In genomic region chr2:25437881-25438662, GRCh38 we compare ENCODE assay signal across 21 cellular contexts.
"Had no signal": no experiment of that assay in that cellular context is flagged by ENCODE, and none has a peak within 500 bp of the region (broad histone marks: within the 10 kb centered on the region; RNA-seq: fewer than 3 reads in every experiment).

No MANE protein-coding gene starts in this region.

- H3K4me1 ChIP-seq: heart left ventricle, right lobe of liver, upper lobe of left lung had no signal

- FAIRE-seq: islet of Langerhans had no signal

- H3K27ac ChIP-seq: body of pancreas, cardiac muscle cell, gastroesophageal sphincter, heart left ventricle, right lobe of liver, skin epidermis, thoracic aorta, upper lobe of left lung, VCaP had no signal

- H3K27me3 ChIP-seq: body of pancreas, cardiac muscle cell, gastroesophageal sphincter, heart left ventricle, right lobe of liver, upper lobe of left lung had no signal

- H3K4me3 ChIP-seq: body of pancreas, cardiac muscle cell, gastroesophageal sphincter, heart left ventricle, right lobe of liver, skin epidermis, thoracic aorta, upper lobe of left lung had no signal

- H3K4me1 Mint-ChIP-seq: endodermal cell, neural crest cell had no signal

- H3K27me3 Mint-ChIP-seq: activated CD4-positive, alpha-beta memory T cell treated with anti-CD3 and anti-CD28 coated beads for 36 hours; activated naive CD4-positive, alpha-beta T cell treated with anti-CD3 and anti-CD28 coated beads, Interleukin-2, amount 10 ng/mL, durations not matched to agents 7 days and 5 days had no signal

- H3K9me3 ChIP-seq: body of pancreas, gastroesophageal sphincter, right lobe of liver, thoracic aorta, upper lobe of left lung had no signal

- H3K36me3 ChIP-seq: cardiac muscle cell, gastroesophageal sphincter, right lobe of liver, upper lobe of left lung had no signal

- H3K4me3 Mint-ChIP-seq: activated CD4-positive, alpha-beta memory T cell treated with anti-CD3 and anti-CD28 coated beads for 36 hours; activated naive CD4-positive, alpha-beta T cell treated with anti-CD3 and anti-CD28 coated beads, Interleukin-2, amount 10 ng/mL, durations not matched to agents 7 days and 5 days; endodermal cell; neural crest cell; T-helper 2 cell treated with Interferon-gamma antibody and Interleukin-4, amounts not matched to agents 5 μg/mL and 100 μg/mL, for 36 hours had no signal

- ATAC-seq: body of pancreas, gastroesophageal sphincter, heart left ventricle, left cardiac atrium, right lobe of liver had no signal

- H3K9me3 Mint-ChIP-seq: activated CD4-positive, alpha-beta memory T cell treated with anti-CD3 and anti-CD28 coated beads for 36 hours; activated naive CD4-positive, alpha-beta T cell treated with anti-CD3 and anti-CD28 coated beads, Interleukin-2, amount 10 ng/mL, durations not matched to agents 7 days and 5 days had no signal

- H3K27ac Mint-ChIP-seq: activated CD4-positive, alpha-beta memory T cell treated with anti-CD3 and anti-CD28 coated beads for 36 hours; activated naive CD4-positive, alpha-beta T cell treated with anti-CD3 and anti-CD28 coated beads, Interleukin-2, amount 10 ng/mL, durations not matched to agents 7 days and 5 days; endodermal cell; T-helper 2 cell treated with Interferon-gamma antibody and Interleukin-4, amounts not matched to agents 5 μg/mL and 100 μg/mL, for 36 hours had no signal

- DNase-seq: activated CD4-positive, alpha-beta memory T cell treated with anti-CD3 and anti-CD28 coated beads for 36 hours; activated effector memory CD4-positive, alpha-beta T cell treated with anti-CD3 and anti-CD28 coated beads, Interleukin-2, amount 50 U/mL, for 16 hours; activated naive CD4-positive, alpha-beta T cell treated with anti-CD3 and anti-CD28 coated beads, Interleukin-2, amount 10 ng/mL, durations not matched to agents 7 days and 5 days; anterior cingulate cortex; body of pancreas; cortex of kidney; endodermal cell; heart left ventricle; left cardiac atrium; mesenchymal stem cell; right lobe of liver; stimulated activated CD4-positive, alpha-beta T cell treated with anti-CD3 and anti-CD28 coated beads, Interleukin-1b, Interleukin-23, amount 100 ng/mL, for 48 hours; upper lobe of left lung had no signal
